ENCODE assay signal across 22 cellular contexts in the genomic region with DNA sequence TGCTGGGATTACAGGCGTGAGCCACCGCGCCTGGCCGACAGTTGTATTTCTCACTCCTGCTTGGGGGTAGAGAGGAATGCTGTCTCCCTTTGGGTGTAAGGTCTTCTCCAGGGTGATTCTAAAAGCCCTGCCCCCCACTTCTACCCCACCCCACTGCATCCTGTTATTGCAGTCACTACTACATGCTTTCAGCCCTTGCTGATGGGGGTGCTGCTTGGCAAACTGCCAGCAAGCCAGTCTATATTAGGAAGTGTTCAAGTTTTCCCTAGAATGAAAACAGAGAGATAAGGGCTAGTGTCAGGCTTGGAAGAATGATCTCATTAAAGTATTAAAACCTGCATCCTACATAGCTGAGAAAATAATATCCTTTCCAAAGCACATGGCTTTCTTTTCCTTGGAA. TPM values are rescaled to one million over a fixed set of nuclear protein-coding genes. Genes with fewer than 3 reads are reported as not detected.
DNase-seq lines count a peak whose midpoint lies in the region; ATAC-seq and TF ChIP-seq lines count a peak whose summit lies in the region.
"Had no signal": no experiment of that assay in that cellular context is flagged by ENCODE, and none has a peak within 500 bp of the region (broad histone marks: within the 10 kb centered on the region; RNA-seq: fewer than 3 reads in every experiment).

No MANE protein-coding gene starts in this region.

- DNase-seq in right cardiac atrium (peak in 2 of 3 donors; percentile 28 to 72), left ventricle myocardium superior (no peak), PC-3 (no peak), dermis blood vessel endothelial cell (peak; percentile 72), smooth muscle cell (lab: John Stamatoyannopoulos, UW; ENCODE audit: unreplicated experiment) (no peak), amniotic stem cell (lab: John Stamatoyannopoulos, UW) (no peak), NCI-H1092 treated with DMSO at 0.1 percent for 48 hours (lab: John Stamatoyannopoulos, UW) (no peak)
- DNase-seq: activated CD4-positive, CD25-positive, alpha-beta regulatory T cell treated with anti-CD3 and anti-CD28 coated beads, Interleukin-2, amount 50 U/mL, for 72 hours; activated T-cell treated with anti-CD3 and anti-CD28 coated beads, Interleukin-2, amount 50 U/mL, for 1 hour; central memory CD4-positive, alpha-beta T cell; effector CD4-positive, alpha-beta T cell; heart left ventricle; Karpas-422; lower lobe of right lung; naive B cell; NCI-H1417; NCI-H774; posterior cingulate gyrus; stimulated activated CD4-positive, alpha-beta T cell treated with anti-CD3 and anti-CD28 coated beads, Interleukin-4, amount 100 ng/mL, for 4 hours had no signal

- POLR2A ChIA-PET in PC-3 (lab: Charles Lee; ENCODE audit: unreplicated experiment) = interaction anchor here (0.6 kb wide), 1 partner anchor 73 kb away, joined by 3 read pairs; no protein-coding TSS in a partner anchor

- H2AFZ ChIP-seq in PC-3 (ENCODE audit: low read length) (no peak overlapping the region), smooth muscle cell (ENCODE audit: low read depth) (no peak overlapping the region)

- no TSS peak for BruUV-seq in PC-3 (replicated peaks; lab: Mats Ljungman, UMichigan)

- intact Hi-C loops in right cardiac atrium (cut with DNase I) = no loop called here
- intact Hi-C loops in left ventricle myocardium superior (cut with micrococcal nuclease) = no loop called here
- intact Hi-C loops in PC-3 (cut with micrococcal nuclease) = loop anchor here (1.0 kb wide), 1 partner anchor 21 kb away; no protein-coding TSS in a partner anchor

- H3K36me3 ChIP-seq in PC-3 (ENCODE audit: low read depth, low read length) = peaks cover 43% of the 10 kb centered on the region; the same call in 1 of the 2 replicates
- H3K36me3 ChIP-seq in smooth muscle cell (ENCODE audit: low read depth) = no peaks in the 10 kb centered on the region

- H3K4me3 ChIP-seq in right cardiac atrium (ENCODE audit: low read length) = no peak overlapping the region
- H3K4me3 ChIP-seq in PC-3 (ENCODE audit: low read length) = no peak overlapping the region
- no peak overlapping the region for H3K4me3 ChIP-seq in smooth muscle cell
- H3K4me3 ChIP-seq: heart left ventricle, lower lobe of right lung, skin epidermis had no signal

- no peaks in the 10 kb centered on the region for H3K4me1 ChIP-seq in right cardiac atrium (ENCODE audit: control insufficient read depth, insufficient read depth, low read length)
- peaks cover 22% of the 10 kb centered on the region for H3K4me1 ChIP-seq in PC-3 (ENCODE audit: insufficient read depth, low read length)
- H3K4me1 ChIP-seq in smooth muscle cell (ENCODE audit: low read depth) = peaks cover 3% of the 10 kb centered on the region
- H3K4me1 ChIP-seq: Caco-2, lower lobe of right lung had no signal

- H4K20me1 ChIP-seq in PC-3 (ENCODE audit: low read length) = no peaks in the 10 kb centered on the region
- peaks cover 40% of the 10 kb centered on the region for H4K20me1 ChIP-seq in smooth muscle cell (ENCODE audit: low read depth)

- peaks cover 4% of the 10 kb centered on the region; the same call in 1 of the 2 replicates for H3K79me2 ChIP-seq in PC-3 (ENCODE audit: low read length)
- H3K79me2 ChIP-seq in smooth muscle cell (ENCODE audit: low read depth) = no peaks in the 10 kb centered on the region

- H3K27me3 ChIP-seq in right cardiac atrium (ENCODE audit: control insufficient read depth, insufficient read depth) = no peaks in the 10 kb centered on the region
- no peaks in the 10 kb centered on the region for H3K27me3 ChIP-seq in PC-3 (ENCODE audit: low read length)
- no peaks in the 10 kb centered on the region for H3K27me3 ChIP-seq in smooth muscle cell (ENCODE audit: low read depth)
- H3K27me3 ChIP-seq: heart left ventricle had no signal

- H3K27ac ChIP-seq in right cardiac atrium (ENCODE audit: low read length) (no peak overlapping the region), PC-3 (ENCODE audit: low read length) (peak overlapping the region; percentile 86), smooth muscle cell (ENCODE audit: low read depth) (peak overlapping the region; percentile 92)
- H3K27ac ChIP-seq: heart left ventricle, lower lobe of right lung, skin epidermis had no signal

- ATAC-seq in right cardiac atrium = peak; percentile 18 to 73
- no peak for ATAC-seq in left ventricle myocardium superior
- 0 out of 2 replicates have a peak, but pooled peaks have one; percentile 5 for ATAC-seq in PC-3
- no peak for ATAC-seq in HG02870 (IDR thresholded peaks at IDR 0.05; ENCODE audit: unreplicated experiment)
- ATAC-seq: lower lobe of right lung had no signal

- H3K9me3 ChIP-seq in right cardiac atrium (ENCODE audit: control insufficient read depth, low read length) (no peaks in the 10 kb centered on the region), PC-3 (ENCODE audit: low read length) (no peaks in the 10 kb centered on the region), smooth muscle cell (replicated peaks; ENCODE audit: low read depth) (no peaks in the 10 kb centered on the region)
- H3K9me3 ChIP-seq: Caco-2, heart left ventricle, lower lobe of right lung had no signal

- H3K4me2 ChIP-seq in PC-3 (ENCODE audit: low read length) (peak overlapping the region; percentile 70; the same call in 1 of the 2 replicates), smooth muscle cell (no peak overlapping the region)

- WGBS in right cardiac atrium = 90% methylated on average over 4 of the region's 4 CpGs
- WGBS in smooth muscle cell (ENCODE audit: low lambda C conversion rate) = 61% methylated on average over 4 of the region's 4 CpGs

- H3K9ac ChIP-seq in PC-3 (ENCODE audit: low read length) (peak overlapping the region; percentile 19; the same call in 1 of the 2 replicates), smooth muscle cell (ENCODE audit: low read depth) (peak overlapping the region; percentile 30)

- H3F3A ChIP-seq in PC-3 (ENCODE audit: low read length, unreplicated experiment) (peaks cover 5% of the 10 kb centered on the region), smooth muscle cell (ENCODE audit: low read depth) (peaks cover 17% of the 10 kb centered on the region)

- CTCF ChIA-PET in PC-3 (lab: Charles Lee) = no interaction called here

- TF ChIP-seq CTCF in PC-3 (conservative IDR thresholded peaks at IDR 0.05; ENCODE audit: low read depth, low read length) (no peak), smooth muscle cell (IDR thresholded peaks at IDR 0.05; ENCODE audit: borderline replicate concordance, insufficient read depth, poor library complexity, severe bottlenecking) (no peak)

- H3K9me2 ChIP-seq in PC-3 (replicated peaks; ENCODE audit: low read length) = no peaks in the 10 kb centered on the region

RNA-seq across cellular contexts. Expression of gene TTI1, which starts 31.3 kb away (rescaled TPM):
- total RNA-seq in right cardiac atrium (10 to 100 TPM; 13.1 to 15.4 (median 14.0) TPM), left ventricle myocardium superior (12.5 TPM), PC-3 (2014; rRNA removed) (21.8 and 23.2 TPM in 2 replicates), dermis blood vessel endothelial cell (18.5 and 22.2 TPM in 2 replicates), smooth muscle cell (17.0 and 20.4 TPM in 2 replicates)
- polyA plus RNA-seq in right cardiac atrium (11.4 TPM), smooth muscle cell (14.2 and 20.0 TPM in 2 replicates)

RNA-seq across cellular contexts. Expression of gene RPRD1B, which starts 31.6 kb away (rescaled TPM):
- 10 to 100 TPM; 66.9 to 88.5 (median 69.1) TPM for total RNA-seq in right cardiac atrium
- polyA plus RNA-seq in right cardiac atrium = 18.5 TPM
- total RNA-seq in left ventricle myocardium superior = 65.3 TPM
- total RNA-seq in PC-3 (2014; rRNA removed) = 40.1 and 43.6 TPM in 2 replicates
- total RNA-seq in dermis blood vessel endothelial cell = 17.7 and 22.1 TPM in 2 replicates
- 40.2 and 59.1 TPM in 2 replicates for total RNA-seq in smooth muscle cell
- polyA plus RNA-seq in smooth muscle cell = 13.5 and 19.6 TPM in 2 replicates

Comparison
In these comparisons a context has a peak if more than half of its experiments do, and no peak if none do; other contexts are left out.
1. ATAC-seq: peak in right cardiac atrium (2 of 2) and PC-3 (single experiment); none in left ventricle myocardium superior (single experiment) and HG02870 (single experiment).
2. DNase-seq: peak in right cardiac atrium (2 of 3) and dermis blood vessel endothelial cell (single experiment); none in left ventricle myocardium superior (single experiment), PC-3 (single experiment), smooth muscle cell (single experiment), amniotic stem cell (single experiment) and NCI-H1092 treated with DMSO at 0.1 percent for 48 hours (single experiment).